ENCODE assay signal across 10 cellular contexts in genomic region chr10:77636286-77636966, GRCh38. TPM values are rescaled to one million over a fixed set of nuclear protein-coding genes. Genes with fewer than 3 reads are reported as not detected.
A peak's percentile ranks its signal among the peaks of the same experiment; 100 is the strongest.
DNase-seq lines count a peak whose midpoint lies in the region; ATAC-seq and TF ChIP-seq lines count a peak whose summit lies in the region.
"Had no signal": no experiment of that assay in that cellular context is flagged by ENCODE, and none has a peak within 500 bp of the region (broad histone marks: within the 10 kb centered on the region; RNA-seq: fewer than 3 reads in every experiment).

No MANE protein-coding gene starts in this region.

- H3K4me1 Mint-ChIP-seq in activated CD4-positive, alpha-beta T cell treated with anti-CD3 and anti-CD28 coated beads, Interleukin-2, amount 10 ng/mL, durations not matched to agents 7 days and 5 days: peaks cover 3% of the 10 kb centered on the region
- H3K4me1 Mint-ChIP-seq: activated CD4-positive, alpha-beta memory T cell treated with anti-CD3 and anti-CD28 coated beads, Interleukin-2, amount 10 ng/mL, durations not matched to agents 7 days and 5 days had no signal

- H3K4me1 ChIP-seq in ES-I3 (ENCODE audit: insufficient read depth, low read length) (peaks cover 11% of the 10 kb centered on the region), SJSA1 (replicated peaks) (peaks cover 23% of the 10 kb centered on the region), sigmoid colon (peaks cover 0 to 72% (median 57%) of the 10 kb centered on the region in 4 donors)

- H3K36me3 ChIP-seq in ES-I3 (ENCODE audit: insufficient read depth, low read length) (no peaks in the 10 kb centered on the region), SJSA1 (no peaks in the 10 kb centered on the region), sigmoid colon (no peaks in the 10 kb centered on the region)

- no peak overlapping the region for H3K4me3 Mint-ChIP-seq in activated CD4-positive, alpha-beta T cell treated with anti-CD3 and anti-CD28 coated beads, Interleukin-2, amount 10 ng/mL, durations not matched to agents 7 days and 5 days
- H3K4me3 Mint-ChIP-seq: activated CD4-positive, alpha-beta memory T cell treated with anti-CD3 and anti-CD28 coated beads, Interleukin-2, amount 10 ng/mL, durations not matched to agents 7 days and 5 days had no signal

- TF ChIP-seq EP300 in sigmoid colon (IDR thresholded peaks at IDR 0.05): no peak

- POLR2A ChIA-PET in activated CD4-positive, alpha-beta T cell treated with anti-CD3 and anti-CD28 coated beads, Interleukin-2, amount 10 ng/mL, durations not matched to agents 7 days and 5 days (lab: Charles Lee): no interaction called here

- no peak overlapping the region for H3K27ac ChIP-seq in SJSA1
- peak overlapping the region; percentile 86 to 93 (median 88) for H3K27ac ChIP-seq in sigmoid colon
- H3K27ac ChIP-seq: KMS-11 had no signal

- H3K9me3 Mint-ChIP-seq in activated CD4-positive, alpha-beta T cell treated with anti-CD3 and anti-CD28 coated beads, Interleukin-2, amount 10 ng/mL, durations not matched to agents 7 days and 5 days: no peaks in the 10 kb centered on the region
- H3K9me3 Mint-ChIP-seq: activated CD4-positive, alpha-beta memory T cell treated with anti-CD3 and anti-CD28 coated beads, Interleukin-2, amount 10 ng/mL, durations not matched to agents 7 days and 5 days had no signal

- no peak for TF ChIP-seq POLR2A in sigmoid colon (IDR thresholded peaks at IDR 0.05)

- WGBS in sigmoid colon, 2 donors: 5 to 9% methylated on average over 41 of the region's 41 CpGs

- peaks cover 68% of the 10 kb centered on the region for H3K27me3 Mint-ChIP-seq in activated CD4-positive, alpha-beta T cell treated with anti-CD3 and anti-CD28 coated beads, Interleukin-2, amount 10 ng/mL, durations not matched to agents 7 days and 5 days

- no peaks in the 10 kb centered on the region for H3K9me3 ChIP-seq in ES-I3 (ENCODE audit: control insufficient read depth, insufficient read depth, low read length)
- H3K9me3 ChIP-seq in SJSA1 (replicated peaks): no peaks in the 10 kb centered on the region; the same call in 1 of the 2 replicates
- H3K9me3 ChIP-seq in sigmoid colon: no peaks in the 10 kb centered on the region

- peak overlapping the region; percentile 74; the same call in 1 of the 2 replicates for H3K9ac ChIP-seq in ES-I3 (ENCODE audit: low read depth, low read length)
- H3K9ac ChIP-seq: KMS-11 had no signal

- H3K36me3 Mint-ChIP-seq in activated CD4-positive, alpha-beta T cell treated with anti-CD3 and anti-CD28 coated beads, Interleukin-2, amount 10 ng/mL, durations not matched to agents 7 days and 5 days (ENCODE audit: low read depth): no peaks in the 10 kb centered on the region

- intact Hi-C loops in sigmoid colon (cut with DNase I): loop anchor here (5.0 kb wide), 2 partner anchors 79 to 389 kb away; no protein-coding TSS in a partner anchor

- peaks cover 29% of the 10 kb centered on the region for H3K27me3 ChIP-seq in SJSA1 (replicated peaks)
- peaks cover 0 to 10% (median 0%) of the 10 kb centered on the region in 3 donors for H3K27me3 ChIP-seq in sigmoid colon

- peak in 3 of 4 experiments; percentile 28 to 54 (median 36) for TF ChIP-seq CTCF in sigmoid colon (IDR thresholded peaks at IDR 0.05)

- DNase-seq in SJSA1 (ENCODE audit: low read depth in 1 of 2, low spot score in 2 of 2) (no peak), glomerular visceral epithelial cell (ENCODE audit: extremely low spot score) (peak; percentile 34), sigmoid colon (no peak), SW 1271 (lab: John Stamatoyannopoulos, UW) (no peak), foreskin melanocyte (no peak)
- no peak for DNase-seq in activated CD4-positive, alpha-beta T cell treated with anti-CD3 and anti-CD28 coated beads, Interleukin-2, amount 10 ng/mL, durations not matched to agents 7 days and 5 days
- DNase-seq: activated CD4-positive, alpha-beta memory T cell treated with anti-CD3 and anti-CD28 coated beads, Interleukin-2, amount 10 ng/mL, durations not matched to agents 7 days and 5 days had no signal

- CTCF ChIA-PET in activated CD4-positive, alpha-beta T cell treated with anti-CD3 and anti-CD28 coated beads, Interleukin-2, amount 10 ng/mL, durations not matched to agents 7 days and 5 days (lab: Charles Lee): interaction anchor here (0.6 kb wide), 1 partner anchor 210 kb away, joined by 3 read pairs; no protein-coding TSS in a partner anchor

- peak overlapping the region; percentile 54 for H3K4me3 ChIP-seq in SJSA1
- H3K4me3 ChIP-seq in sigmoid colon: peak overlapping the region; percentile 72 to 83 (median 76)

- ATAC-seq in GM21447 (IDR thresholded peaks at IDR 0.05; ENCODE audit: unreplicated experiment): no peak

- H3K27ac Mint-ChIP-seq in activated CD4-positive, alpha-beta T cell treated with anti-CD3 and anti-CD28 coated beads, Interleukin-2, amount 10 ng/mL, durations not matched to agents 7 days and 5 days: no peak overlapping the region
- H3K27ac Mint-ChIP-seq: activated CD4-positive, alpha-beta memory T cell treated with anti-CD3 and anti-CD28 coated beads, Interleukin-2, amount 10 ng/mL, durations not matched to agents 7 days and 5 days had no signal

RNA-seq across cellular contexts. Expression of gene KCNMA1, which starts 1.2 kb away (rescaled TPM):
- total RNA-seq in SJSA1 (2014; rRNA removed; shearing (Covaris generic)): 0.94 and 1.8 TPM in 2 replicates
- 100 to 1,000 TPM; 256 to 427 (median 312) TPM for total RNA-seq in sigmoid colon
- 10 to 100 TPM; 15.3 to 25.3 (median 16.8) TPM for polyA plus RNA-seq in sigmoid colon
- not detected for total RNA-seq in activated CD4-positive, alpha-beta T cell treated with anti-CD3 and anti-CD28 coated beads, Interleukin-2, amount 10 ng/mL, durations not matched to agents 7 days and 5 days

Comparison
In these comparisons a context has a peak if more than half of its experiments do, and no peak if none do; other contexts are left out.
1. RNA of gene KCNMA1, which starts 1.2 kb away (total RNA-seq): 256 to 427 TPM in sigmoid colon; 0.94 to 1.8 TPM in SJSA1 and not detected in activated CD4-positive, alpha-beta T cell treated with anti-CD3 and anti-CD28 coated beads, Interleukin-2, amount 10 ng/mL, durations not matched to agents 7 days and 5 days; every median in the first group is over 10 times any median in the second.